ENCODE assay signal across 8 cellular contexts in genomic region chr4:185202984-185203379, GRCh38. TPM values are rescaled to one million over a fixed set of nuclear protein-coding genes. Genes with fewer than 3 reads are reported as not detected.
DNase-seq lines count a peak whose midpoint lies in the region; ATAC-seq and TF ChIP-seq lines count a peak whose summit lies in the region.

No MANE protein-coding gene starts in this region.

- CTCF ChIA-PET in activated CD8-positive, alpha-beta memory T cell treated with anti-CD3 and anti-CD28 coated beads, Interleukin-2, amount 10 ng/mL, durations not matched to agents 7 days and 5 days (lab: Charles Lee): interaction anchor here (1.8 kb wide), 1 partner anchor 19 kb away, joined by 6 read pairs; no protein-coding TSS in a partner anchor

- ATAC-seq in activated CD8-positive, alpha-beta memory T cell treated with anti-CD3 and anti-CD28 coated beads, Interleukin-2, amount 10 ng/mL, durations not matched to agents 7 days and 5 days: peak; percentile 6

- H3K9me3 Mint-ChIP-seq in activated CD8-positive, alpha-beta memory T cell treated with anti-CD3 and anti-CD28 coated beads, Interleukin-2, amount 10 ng/mL, durations not matched to agents 7 days and 5 days (ENCODE audit: low read depth): no peaks in the 10 kb centered on the region
- no peaks in the 10 kb centered on the region for H3K9me3 Mint-ChIP-seq in mesothelial cell of epicardium

- peaks cover 3% of the 10 kb centered on the region for H3K36me3 Mint-ChIP-seq in activated CD8-positive, alpha-beta memory T cell treated with anti-CD3 and anti-CD28 coated beads, Interleukin-2, amount 10 ng/mL, durations not matched to agents 7 days and 5 days
- H3K36me3 Mint-ChIP-seq in mesothelial cell of epicardium: peaks cover 11% of the 10 kb centered on the region

- peak overlapping the region; percentile 87 for H3K4me3 Mint-ChIP-seq in activated CD8-positive, alpha-beta memory T cell treated with anti-CD3 and anti-CD28 coated beads, Interleukin-2, amount 10 ng/mL, durations not matched to agents 7 days and 5 days
- H3K4me3 Mint-ChIP-seq in mesothelial cell of epicardium: peak overlapping the region; percentile 90

- peak overlapping the region; percentile 62 for H3K4me3 ChIP-seq in astrocyte of the spinal cord (ENCODE audit: low read depth, low read length)

- no peaks in the 10 kb centered on the region for H3K27me3 Mint-ChIP-seq in activated CD8-positive, alpha-beta memory T cell treated with anti-CD3 and anti-CD28 coated beads, Interleukin-2, amount 10 ng/mL, durations not matched to agents 7 days and 5 days
- peaks cover 4% of the 10 kb centered on the region for H3K27me3 Mint-ChIP-seq in mesothelial cell of epicardium (ENCODE audit: low read depth)

- in situ Hi-C loops in astrocyte of the spinal cord (cut with HindIII; ENCODE audit: low sequenced_read_pairs): no loop called here

- DNase-seq in activated CD8-positive, alpha-beta memory T cell treated with anti-CD3 and anti-CD28 coated beads, Interleukin-2, amount 10 ng/mL, durations not matched to agents 7 days and 5 days: no peak
- DNase-seq in activated CD8-positive, alpha-beta memory T cell treated with anti-CD3 and anti-CD28 coated beads, Interleukin-2, amount 50 U/mL, for 4 hours: no peak
- DNase-seq in HK-2 (ENCODE audit: unreplicated experiment): peak; percentile 11
- no peak for DNase-seq in astrocyte of the spinal cord (ENCODE audit: low read depth, low spot score)
- no peak for DNase-seq in mesothelial cell of epicardium (ENCODE audit: low spot score in 2 of 2, unreplicated experiment in 2 of 2)
- DNase-seq in Kasumi-1 (lab: John Stamatoyannopoulos, UW): no peak
- no peak for DNase-seq in iPS-NIHi7 (ENCODE audit: extremely low spot score)
- no peak for DNase-seq in NCI-H1417 (lab: John Stamatoyannopoulos, UW)

- H3K27ac Mint-ChIP-seq in activated CD8-positive, alpha-beta memory T cell treated with anti-CD3 and anti-CD28 coated beads, Interleukin-2, amount 10 ng/mL, durations not matched to agents 7 days and 5 days: peak overlapping the region; percentile 95
- H3K27ac Mint-ChIP-seq in mesothelial cell of epicardium: peak overlapping the region; percentile 98

- TF ChIP-seq CTCF in astrocyte of the spinal cord (IDR thresholded peaks at IDR 0.05; ENCODE audit: low read depth, low read length): no peak
- TF ChIP-seq CTCF in mesothelial cell of epicardium (IDR thresholded peaks at IDR 0.05; ENCODE audit: unreplicated experiment): no peak

- peaks cover 43% of the 10 kb centered on the region for H3K4me1 Mint-ChIP-seq in activated CD8-positive, alpha-beta memory T cell treated with anti-CD3 and anti-CD28 coated beads, Interleukin-2, amount 10 ng/mL, durations not matched to agents 7 days and 5 days
- H3K4me1 Mint-ChIP-seq in mesothelial cell of epicardium: peaks cover 32% of the 10 kb centered on the region

RNA-seq across cellular contexts. Expression of gene CFAP97, which starts 0.8 kb away (rescaled TPM):
- total RNA-seq in activated CD8-positive, alpha-beta memory T cell treated with anti-CD3 and anti-CD28 coated beads, Interleukin-2, amount 10 ng/mL, durations not matched to agents 7 days and 5 days: 10 to 100 TPM; 30.8 to 31.8 TPM
- total RNA-seq in mesothelial cell of epicardium: 28.2 to 30.2 TPM (median 29.2 TPM) in 3 replicates

RNA-seq across cellular contexts. Expression of gene SNX25, which starts 6.4 kb away (rescaled TPM):
- total RNA-seq in activated CD8-positive, alpha-beta memory T cell treated with anti-CD3 and anti-CD28 coated beads, Interleukin-2, amount 10 ng/mL, durations not matched to agents 7 days and 5 days: 10 to 100 TPM; 16.2 to 16.9 TPM
- 10.9 to 12.8 TPM (median 12.1 TPM) in 3 replicates for total RNA-seq in mesothelial cell of epicardium

RNA-seq across cellular contexts. Expression of gene SLC25A4, which starts 59.9 kb away (rescaled TPM):
- 1 to 10 TPM; 5.8 to 6.4 TPM for total RNA-seq in activated CD8-positive, alpha-beta memory T cell treated with anti-CD3 and anti-CD28 coated beads, Interleukin-2, amount 10 ng/mL, durations not matched to agents 7 days and 5 days
- total RNA-seq in mesothelial cell of epicardium: 24.3 to 27.5 TPM (median 25.4 TPM) in 3 replicates
